In genomic region chr13:77381059-77381458, GRCh38 we compare ENCODE assay signal across 7 cellular contexts.
"Had no signal": no experiment of that assay in that cellular context is flagged by ENCODE, and none has a peak within 500 bp of the region (broad histone marks: within the 10 kb centered on the region; RNA-seq: fewer than 3 reads in every experiment).

No MANE protein-coding gene starts in this region.

- ATAC-seq: GM12878 had no signal

- FAIRE-seq: G401.6, GM12878, GM12891, GM12892, GM18507 had no signal

- DNase-seq: GDM1, GF-D8 had no signal

- H3K4me3 ChIP-seq: GM12878 had no signal
